In the genomic region with DNA sequence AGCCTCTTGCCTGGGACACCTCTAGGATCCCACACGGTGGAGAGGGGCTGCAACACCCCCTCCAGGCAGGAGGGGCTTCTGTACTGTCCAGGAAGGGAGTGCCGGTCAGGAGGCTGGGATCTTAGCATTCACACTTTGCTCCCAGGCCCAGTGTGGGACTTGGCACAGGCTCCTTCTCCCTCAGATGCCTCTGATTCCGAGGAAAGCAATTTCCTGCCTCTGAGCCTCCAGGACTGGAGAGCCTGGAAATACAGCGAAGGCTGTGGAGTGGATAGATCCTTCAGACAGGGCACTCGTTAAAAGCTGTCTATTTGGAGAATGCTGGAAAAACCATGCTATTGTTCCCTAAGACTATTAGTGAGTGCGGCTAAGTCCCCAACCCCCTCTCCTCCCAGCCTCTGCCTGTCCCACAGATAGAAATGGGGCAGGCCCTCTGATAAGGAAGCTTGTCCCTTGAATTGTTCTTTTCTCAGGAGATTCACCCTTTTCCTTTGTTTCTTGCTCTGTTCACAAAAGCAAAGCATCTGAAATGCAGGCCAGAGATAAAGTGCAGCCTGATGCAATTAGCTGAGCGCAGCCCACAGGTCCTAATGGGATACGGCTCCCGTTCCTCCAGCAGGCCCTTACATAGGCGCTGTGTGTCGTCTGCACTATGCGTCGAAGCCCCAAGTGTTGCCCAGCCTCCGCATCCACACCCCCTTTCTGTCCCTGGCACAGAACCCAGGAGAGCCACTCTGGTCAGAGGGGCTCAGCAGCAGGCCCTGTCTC, we compare ENCODE assay signal across 1 cellular context.
TF ChIP-seq lines count a peak whose summit lies in the region.

No MANE protein-coding gene starts in this region.

TF ChIP-seq in endothelial cell of umbilical vein, 7 proteins besides CTCF, POLR2A, EP300 and RAD21 (continued from another document):
- TF ChIP-seq MAX (IDR thresholded peaks at IDR 0.05; ENCODE audit: insufficient read depth, insufficient read length), result no peak
- TF ChIP-seq MYC (IDR thresholded peaks at IDR 0.05; ENCODE audit: low read depth, low read length), result no peak
- no peak for TF ChIP-seq FOS (IDR thresholded peaks at IDR 0.05; ENCODE audit: borderline replicate concordance, insufficient read depth, low read length)
- TF ChIP-seq JUN (IDR thresholded peaks at IDR 0.05; ENCODE audit: borderline replicate concordance, insufficient read depth, insufficient read length, low read depth), result no peak
- no peak for TF ChIP-seq POLR2AphosphoS5 (IDR thresholded peaks at IDR 0.05; ENCODE audit: insufficient read depth, low read depth, low read length)
- no peak for TF ChIP-seq EZH2 (IDR thresholded peaks at IDR 0.05; ENCODE audit: borderline replicate concordance, low read depth, low read length, severe bottlenecking)
